Comparison of ENCODE assay signal across 1 cellular context in genomic region chr1:46544561-46545240, GRCh38.
A peak's percentile ranks its signal among the peaks of the same experiment; 100 is the strongest.
TF ChIP-seq lines count a peak whose summit lies in the region.

No MANE protein-coding gene starts in this region.

TF ChIP-seq in K562, 482 proteins besides CTCF, POLR2A, EP300 and RAD21 (continued from another document and continues in another):
- TF ChIP-seq ZNF609 (CRISPR knock-in tag; IDR thresholded peaks at IDR 0.05; ENCODE audit: borderline replicate concordance) (0 out of 2 replicates have a peak, but pooled peaks have one; percentile 86), STAT5B (CRISPR knock-in tag; IDR thresholded peaks at IDR 0.05) (no peak), ZNF668 (CRISPR knock-in tag; IDR thresholded peaks at IDR 0.05) (no peak), DPF2 (IDR thresholded peaks at IDR 0.05) (peak; percentile 97), DDX20 (tag; IDR thresholded peaks at IDR 0.05; ENCODE audit: low read depth) (no peak), NCOR1 (IDR thresholded peaks at IDR 0.05) (peak; percentile 99), ARID1B (IDR thresholded peaks at IDR 0.05) (peak; percentile 99), BMI1 (IDR thresholded peaks at IDR 0.05; ENCODE audit: low read length) (0 out of 2 replicates have a peak, but pooled peaks have one; percentile 37), ESRRB (CRISPR knock-in tag; IDR thresholded peaks at IDR 0.05; ENCODE audit: borderline replicate concordance) (no peak), ZKSCAN8 (CRISPR knock-in tag; IDR thresholded peaks at IDR 0.05) (peak; percentile 63; the same call in 1 of the 2 replicates), XRCC3 (IDR thresholded peaks at IDR 0.05) (no peak), ZNF143 (CRISPR knock-in tag; IDR thresholded peaks at IDR 0.05) (no peak), GATAD2B (IDR thresholded peaks at IDR 0.05; ENCODE audit: borderline replicate concordance) (no peak; the same call in 1 of the 2 replicates), HMGN3 (IDR thresholded peaks at IDR 0.05; ENCODE audit: borderline replicate concordance, extremely low read depth, insufficient read length, low read depth, low read length) (peak; percentile 83), HDAC3 (IDR thresholded peaks at IDR 0.05; ENCODE audit: borderline replicate concordance, partially characterized antibody) (no peak), MECOM (CRISPR knock-in tag; IDR thresholded peaks at IDR 0.05) (0 out of 2 replicates have a peak, but pooled peaks have one; percentile 34), ZNF134 (CRISPR knock-in tag; conservative IDR thresholded peaks at IDR 0.05) (no peak), ARID3B (CRISPR knock-in tag; IDR thresholded peaks at IDR 0.05; ENCODE audit: borderline replicate concordance) (no peak), MCM3 (IDR thresholded peaks at IDR 0.05) (no peak), GTF2F1 (IDR thresholded peaks at IDR 0.05; ENCODE audit: low read depth, low read length) (no peak), SIX5 (IDR thresholded peaks at IDR 0.05; ENCODE audit: borderline replicate concordance in 1 of 2, insufficient read depth in 1 of 2, low read depth in 1 of 2, low read length in 2 of 2) (no peak), KLF10 (CRISPR knock-in tag; IDR thresholded peaks at IDR 0.05) (no peak), USF2 (CRISPR knock-in tag; IDR thresholded peaks at IDR 0.05) (peak; percentile 69), POLR2AphosphoS2 (IDR thresholded peaks at IDR 0.05; ENCODE audit: low read length) (no peak), CEBPB (tag; IDR thresholded peaks at IDR 0.05) (no peak), POLR2AphosphoS5 (IDR thresholded peaks at IDR 0.05; ENCODE audit: control insufficient read depth, insufficient read depth, low read depth, low read length) (peak; percentile 97), GATAD2A (IDR thresholded peaks at IDR 0.05) (peak; percentile 97), ZNF23 (CRISPR knock-in tag; IDR thresholded peaks at IDR 0.05) (no peak), ZNF699 (CRISPR knock-in tag; IDR thresholded peaks at IDR 0.05; ENCODE audit: insufficient replicate concordance) (no peak), ESRRA (IDR thresholded peaks at IDR 0.05; ENCODE audit: borderline replicate concordance, low read depth) (no peak), ETS2 (tag; IDR thresholded peaks at IDR 0.05; ENCODE audit: borderline replicate concordance, poor library complexity, severe bottlenecking) (no peak), SMARCA4 (IDR thresholded peaks at IDR 0.05) (peak; percentile 98), MLLT1 (IDR thresholded peaks at IDR 0.05) (no peak), ZZZ3 (IDR thresholded peaks at IDR 0.05) (no peak), ZFX (CRISPR knock-in tag; IDR thresholded peaks at IDR 0.05) (no peak), CREBBP (IDR thresholded peaks at IDR 0.05; ENCODE audit: low read depth, low read length) (no peak), BRD9 (IDR thresholded peaks at IDR 0.05; ENCODE audit: low read depth, partially characterized antibody) (peak; percentile 75), IRF1 (CRISPR knock-in tag; IDR thresholded peaks at IDR 0.05; ENCODE audit: borderline replicate concordance) (no peak), CHD1 (IDR thresholded peaks at IDR 0.05; ENCODE audit: low read length) (no peak), NFIC (IDR thresholded peaks at IDR 0.05) (peak; percentile 92), BCOR (IDR thresholded peaks at IDR 0.05) (peak; percentile 89), HLTF (IDR thresholded peaks at IDR 0.05) (no peak), PCBP1 (IDR thresholded peaks at IDR 0.05; ENCODE audit: low read depth, low read length, poor library complexity, severe bottlenecking) (no peak), ZNF830 (CRISPR knock-in tag; IDR thresholded peaks at IDR 0.05) (no peak), ARID2 (IDR thresholded peaks at IDR 0.05) (no peak), CBX8 (IDR thresholded peaks at IDR 0.05; ENCODE audit: borderline replicate concordance, extremely low read depth, low read depth, low read length, poor library complexity, severe bottlenecking) (no peak), STAG1 (CRISPR knock-in tag; IDR thresholded peaks at IDR 0.05; ENCODE audit: borderline replicate concordance) (no peak), RFX7 (CRISPR knock-in tag; IDR thresholded peaks at IDR 0.05) (no peak), POLR2G (IDR thresholded peaks at IDR 0.05; ENCODE audit: low read depth, low read length) (no peak), ARHGAP35 (IDR thresholded peaks at IDR 0.05; ENCODE audit: partially characterized antibody) (no peak), DNMT1 (IDR thresholded peaks at IDR 0.05) (no peak), ETS1 (conservative IDR thresholded peaks at IDR 0.05; ENCODE audit: control insufficient read depth, low read depth, low read length) (peak; percentile 96)
- TF ChIP-seq, protein P1, sequence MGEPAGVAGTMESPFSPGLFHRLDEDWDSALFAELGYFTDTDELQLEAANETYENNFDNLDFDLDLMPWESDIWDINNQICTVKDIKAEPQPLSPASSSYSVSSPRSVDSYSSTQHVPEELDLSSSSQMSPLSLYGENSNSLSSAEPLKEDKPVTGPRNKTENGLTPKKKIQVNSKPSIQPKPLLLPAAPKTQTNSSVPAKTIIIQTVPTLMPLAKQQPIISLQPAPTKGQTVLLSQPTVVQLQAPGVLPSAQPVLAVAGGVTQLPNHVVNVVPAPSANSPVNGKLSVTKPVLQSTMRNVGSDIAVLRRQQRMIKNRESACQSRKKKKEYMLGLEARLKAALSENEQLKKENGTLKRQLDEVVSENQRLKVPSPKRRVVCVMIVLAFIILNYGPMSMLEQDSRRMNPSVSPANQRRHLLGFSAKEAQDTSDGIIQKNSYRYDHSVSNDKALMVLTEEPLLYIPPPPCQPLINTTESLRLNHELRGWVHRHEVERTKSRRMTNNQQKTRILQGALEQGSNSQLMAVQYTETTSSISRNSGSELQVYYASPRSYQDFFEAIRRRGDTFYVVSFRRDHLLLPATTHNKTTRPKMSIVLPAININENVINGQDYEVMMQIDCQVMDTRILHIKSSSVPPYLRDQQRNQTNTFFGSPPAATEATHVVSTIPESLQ (CRISPR knock-in tag; IDR thresholded peaks at IDR 0.05): no peak
- TF ChIP-seq, protein P2, sequence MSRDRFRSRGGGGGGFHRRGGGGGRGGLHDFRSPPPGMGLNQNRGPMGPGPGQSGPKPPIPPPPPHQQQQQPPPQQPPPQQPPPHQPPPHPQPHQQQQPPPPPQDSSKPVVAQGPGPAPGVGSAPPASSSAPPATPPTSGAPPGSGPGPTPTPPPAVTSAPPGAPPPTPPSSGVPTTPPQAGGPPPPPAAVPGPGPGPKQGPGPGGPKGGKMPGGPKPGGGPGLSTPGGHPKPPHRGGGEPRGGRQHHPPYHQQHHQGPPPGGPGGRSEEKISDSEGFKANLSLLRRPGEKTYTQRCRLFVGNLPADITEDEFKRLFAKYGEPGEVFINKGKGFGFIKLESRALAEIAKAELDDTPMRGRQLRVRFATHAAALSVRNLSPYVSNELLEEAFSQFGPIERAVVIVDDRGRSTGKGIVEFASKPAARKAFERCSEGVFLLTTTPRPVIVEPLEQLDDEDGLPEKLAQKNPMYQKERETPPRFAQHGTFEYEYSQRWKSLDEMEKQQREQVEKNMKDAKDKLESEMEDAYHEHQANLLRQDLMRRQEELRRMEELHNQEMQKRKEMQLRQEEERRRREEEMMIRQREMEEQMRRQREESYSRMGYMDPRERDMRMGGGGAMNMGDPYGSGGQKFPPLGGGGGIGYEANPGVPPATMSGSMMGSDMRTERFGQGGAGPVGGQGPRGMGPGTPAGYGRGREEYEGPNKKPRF (IDR thresholded peaks at IDR 0.05; ENCODE audit: low read depth, low read length): no peak
- TF ChIP-seq, protein P3, sequence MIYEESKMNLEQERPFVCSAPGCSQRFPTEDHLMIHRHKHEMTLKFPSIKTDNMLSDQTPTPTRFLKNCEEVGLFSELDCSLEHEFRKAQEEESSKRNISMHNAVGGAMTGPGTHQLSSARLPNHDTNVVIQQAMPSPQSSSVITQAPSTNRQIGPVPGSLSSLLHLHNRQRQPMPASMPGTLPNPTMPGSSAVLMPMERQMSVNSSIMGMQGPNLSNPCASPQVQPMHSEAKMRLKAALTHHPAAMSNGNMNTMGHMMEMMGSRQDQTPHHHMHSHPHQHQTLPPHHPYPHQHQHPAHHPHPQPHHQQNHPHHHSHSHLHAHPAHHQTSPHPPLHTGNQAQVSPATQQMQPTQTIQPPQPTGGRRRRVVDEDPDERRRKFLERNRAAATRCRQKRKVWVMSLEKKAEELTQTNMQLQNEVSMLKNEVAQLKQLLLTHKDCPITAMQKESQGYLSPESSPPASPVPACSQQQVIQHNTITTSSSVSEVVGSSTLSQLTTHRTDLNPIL (CRISPR knock-in tag; IDR thresholded peaks at IDR 0.05): no peak
- TF ChIP-seq, protein P4, sequence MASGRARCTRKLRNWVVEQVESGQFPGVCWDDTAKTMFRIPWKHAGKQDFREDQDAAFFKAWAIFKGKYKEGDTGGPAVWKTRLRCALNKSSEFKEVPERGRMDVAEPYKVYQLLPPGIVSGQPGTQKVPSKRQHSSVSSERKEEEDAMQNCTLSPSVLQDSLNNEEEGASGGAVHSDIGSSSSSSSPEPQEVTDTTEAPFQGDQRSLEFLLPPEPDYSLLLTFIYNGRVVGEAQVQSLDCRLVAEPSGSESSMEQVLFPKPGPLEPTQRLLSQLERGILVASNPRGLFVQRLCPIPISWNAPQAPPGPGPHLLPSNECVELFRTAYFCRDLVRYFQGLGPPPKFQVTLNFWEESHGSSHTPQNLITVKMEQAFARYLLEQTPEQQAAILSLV (tag; IDR thresholded peaks at IDR 0.05): no peak
